In the genomic region with DNA sequence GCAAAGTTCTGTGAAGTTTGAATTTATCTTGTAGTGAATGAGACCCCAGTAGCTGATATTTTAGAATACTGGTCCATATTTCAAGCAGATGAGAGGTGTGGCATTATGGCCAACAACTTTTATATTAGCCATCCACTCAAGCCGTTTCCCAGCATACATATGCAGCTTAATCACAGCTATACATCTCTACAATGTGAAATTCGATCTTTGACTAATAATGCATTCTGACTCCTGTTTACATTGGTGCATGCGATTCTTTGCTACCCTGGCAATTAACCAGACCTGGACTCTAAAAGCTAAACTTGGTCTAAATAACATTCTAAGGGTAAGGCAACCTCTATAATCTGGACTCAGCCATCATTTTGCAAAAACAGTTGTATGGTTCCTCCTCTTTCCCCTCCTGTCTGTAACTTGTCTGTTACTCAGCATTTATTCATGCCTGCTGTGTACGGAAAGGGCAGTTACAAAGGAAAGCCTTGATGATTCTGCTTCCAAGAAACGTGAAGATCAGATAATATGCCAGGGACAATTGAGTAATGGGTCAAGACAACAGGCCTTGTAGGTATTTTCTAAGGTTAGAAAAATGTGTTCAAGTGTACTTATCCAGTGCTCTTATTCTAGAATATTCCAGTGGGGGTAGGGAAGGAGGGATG, we compare ENCODE assay signal across 1 cellular context.
TF ChIP-seq lines count a peak whose summit lies in the region.

No MANE protein-coding gene starts in this region.

TF ChIP-seq in A549, 52 proteins besides CTCF, POLR2A, EP300 and RAD21 (continued from another document):
- TF ChIP-seq, protein P1, sequence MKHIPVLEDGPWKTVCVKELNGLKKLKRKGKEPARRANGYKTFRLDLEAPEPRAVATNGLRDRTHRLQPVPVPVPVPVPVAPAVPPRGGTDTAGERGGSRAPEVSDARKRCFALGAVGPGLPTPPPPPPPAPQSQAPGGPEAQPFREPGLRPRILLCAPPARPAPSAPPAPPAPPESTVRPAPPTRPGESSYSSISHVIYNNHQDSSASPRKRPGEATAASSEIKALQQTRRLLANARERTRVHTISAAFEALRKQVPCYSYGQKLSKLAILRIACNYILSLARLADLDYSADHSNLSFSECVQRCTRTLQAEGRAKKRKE (CRISPR knock-in tag; IDR thresholded peaks at IDR 0.05; ENCODE audit: low read depth): no peak
- TF ChIP-seq CHD2 (IDR thresholded peaks at IDR 0.05; ENCODE audit: low read length, partially characterized antibody) (no peak), ZSCAN20 (CRISPR knock-in tag; IDR thresholded peaks at IDR 0.05) (no peak), TFCP2L1 (CRISPR knock-in tag; IDR thresholded peaks at IDR 0.05) (no peak), CHD4 (IDR thresholded peaks at IDR 0.05; ENCODE audit: borderline replicate concordance) (no peak), FOSB (CRISPR knock-in tag; IDR thresholded peaks at IDR 0.05) (no peak), HDAC2 (IDR thresholded peaks at IDR 0.05) (no peak), MAZ (IDR thresholded peaks at IDR 0.05; ENCODE audit: borderline replicate concordance, low read depth, low read length) (no peak), MYC (IDR thresholded peaks at IDR 0.05; ENCODE audit: borderline replicate concordance, low read length) (no peak), POLR2AphosphoS2 (conservative IDR thresholded peaks at IDR 0.05; ENCODE audit: low read length) (no peak)
- TF ChIP-seq, protein P2, sequence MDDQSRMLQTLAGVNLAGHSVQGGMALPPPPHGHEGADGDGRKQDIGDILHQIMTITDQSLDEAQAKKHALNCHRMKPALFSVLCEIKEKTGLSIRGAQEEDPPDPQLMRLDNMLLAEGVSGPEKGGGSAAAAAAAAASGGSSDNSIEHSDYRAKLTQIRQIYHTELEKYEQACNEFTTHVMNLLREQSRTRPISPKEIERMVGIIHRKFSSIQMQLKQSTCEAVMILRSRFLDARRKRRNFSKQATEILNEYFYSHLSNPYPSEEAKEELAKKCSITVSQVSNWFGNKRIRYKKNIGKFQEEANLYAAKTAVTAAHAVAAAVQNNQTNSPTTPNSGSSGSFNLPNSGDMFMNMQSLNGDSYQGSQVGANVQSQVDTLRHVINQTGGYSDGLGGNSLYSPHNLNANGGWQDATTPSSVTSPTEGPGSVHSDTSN (IDR thresholded peaks at IDR 0.05): no peak
- TF ChIP-seq, protein P3, sequence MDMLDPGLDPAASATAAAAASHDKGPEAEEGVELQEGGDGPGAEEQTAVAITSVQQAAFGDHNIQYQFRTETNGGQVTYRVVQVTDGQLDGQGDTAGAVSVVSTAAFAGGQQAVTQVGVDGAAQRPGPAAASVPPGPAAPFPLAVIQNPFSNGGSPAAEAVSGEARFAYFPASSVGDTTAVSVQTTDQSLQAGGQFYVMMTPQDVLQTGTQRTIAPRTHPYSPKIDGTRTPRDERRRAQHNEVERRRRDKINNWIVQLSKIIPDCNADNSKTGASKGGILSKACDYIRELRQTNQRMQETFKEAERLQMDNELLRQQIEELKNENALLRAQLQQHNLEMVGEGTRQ (IDR thresholded peaks at IDR 0.05): no peak
- TF ChIP-seq, protein P4, sequence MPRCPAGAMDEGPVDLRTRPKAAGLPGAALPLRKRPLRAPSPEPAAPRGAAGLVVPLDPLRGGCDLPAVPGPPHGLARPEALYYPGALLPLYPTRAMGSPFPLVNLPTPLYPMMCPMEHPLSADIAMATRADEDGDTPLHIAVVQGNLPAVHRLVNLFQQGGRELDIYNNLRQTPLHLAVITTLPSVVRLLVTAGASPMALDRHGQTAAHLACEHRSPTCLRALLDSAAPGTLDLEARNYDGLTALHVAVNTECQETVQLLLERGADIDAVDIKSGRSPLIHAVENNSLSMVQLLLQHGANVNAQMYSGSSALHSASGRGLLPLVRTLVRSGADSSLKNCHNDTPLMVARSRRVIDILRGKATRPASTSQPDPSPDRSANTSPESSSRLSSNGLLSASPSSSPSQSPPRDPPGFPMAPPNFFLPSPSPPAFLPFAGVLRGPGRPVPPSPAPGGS (IDR thresholded peaks at IDR 0.05): no peak
